ENCODE assay signal across 22 cellular contexts in genomic region chr1:58769809-58770345, GRCh38. TPM values are rescaled to one million over a fixed set of nuclear protein-coding genes. Genes with fewer than 3 reads are reported as not detected.
DNase-seq lines count a peak whose midpoint lies in the region; ATAC-seq and TF ChIP-seq lines count a peak whose summit lies in the region.
"Had no signal": no experiment of that assay in that cellular context is flagged by ENCODE, and none has a peak within 500 bp of the region (broad histone marks: within the 10 kb centered on the region; RNA-seq: fewer than 3 reads in every experiment).

No MANE protein-coding gene starts in this region.

- no peaks in the 10 kb centered on the region for H3K27me3 ChIP-seq in naive thymus-derived CD4-positive, alpha-beta T cell (ENCODE audit: control insufficient read depth in 2 of 2, insufficient read depth in 2 of 2, low read length in 2 of 2)
- H3K27me3 ChIP-seq: esophagus muscularis mucosa, hepatocyte, transverse colon had no signal

- peak; percentile 83 for ATAC-seq in stimulated activated effector memory CD8-positive, alpha-beta T cell treated with anti-CD3 and anti-CD28 coated beads, Interleukin-12 subunit alpha, Interleukin-12 subunit beta, amount 100 ng/mL, for 72 hours
- no peak for ATAC-seq in naive thymus-derived CD4-positive, alpha-beta T cell
- ATAC-seq: activated CD4-positive, alpha-beta T cell treated with anti-CD3 and anti-CD28 coated beads for 36 hours; activated CD8-positive, alpha-beta T cell treated with anti-CD3 and anti-CD28 coated beads for 36 hours; T-helper 17 cell had no signal

- in situ Hi-C loops in GM13977 (cut with MboI; ENCODE audit: low pct_unique_long_range_greater_than_20kb, low sequenced_read_pairs, unreplicated experiment): no loop called here

- H3K36me3 Mint-ChIP-seq in stimulated activated effector memory CD8-positive, alpha-beta T cell treated with anti-CD3 and anti-CD28 coated beads, Interleukin-12 subunit alpha, Interleukin-12 subunit beta, amount 100 ng/mL, for 72 hours: no peaks in the 10 kb centered on the region
- peaks cover 0 to 2% (median 0%) of the 10 kb centered on the region in 5 donors for H3K36me3 Mint-ChIP-seq in naive thymus-derived CD4-positive, alpha-beta T cell
- H3K36me3 Mint-ChIP-seq: activated naive CD8-positive, alpha-beta T cell treated with anti-CD3 and anti-CD28 coated beads for 36 hours; natural killer cell had no signal

- TF ChIP-seq CTCF in GM13977 (IDR thresholded peaks at IDR 0.05; ENCODE audit: extremely low read depth, insufficient read depth, missing control alignments) (no peak), RWPE1 (conservative IDR thresholded peaks at IDR 0.05; ENCODE audit: low read depth) (no peak)

- CTCF ChIA-PET in RWPE1 (lab: Yijun Ruan, JAX): no interaction called here
- CTCF ChIA-PET in naive thymus-derived CD4-positive, alpha-beta T cell (lab: Charles Lee): interaction anchor here (0.6 kb wide), 2 partner anchors 87 to 178 kb away, joined by 3 read pairs; no protein-coding TSS in a partner anchor

- POLR2A ChIA-PET in RWPE1 (lab: Yijun Ruan, JAX; ENCODE audit: low non-redundant PET): no interaction called here
- POLR2A ChIA-PET in naive thymus-derived CD4-positive, alpha-beta T cell (lab: Charles Lee): interaction anchor here (0.6 kb wide), 1 partner anchor 94 kb away, joined by 4 read pairs; no protein-coding TSS in a partner anchor

- H3K27ac Mint-ChIP-seq in stimulated activated effector memory CD8-positive, alpha-beta T cell treated with anti-CD3 and anti-CD28 coated beads, Interleukin-12 subunit alpha, Interleukin-12 subunit beta, amount 100 ng/mL, for 72 hours: no peak overlapping the region
- H3K27ac Mint-ChIP-seq in naive thymus-derived CD4-positive, alpha-beta T cell: no peak overlapping the region
- H3K27ac Mint-ChIP-seq: activated CD4-positive, alpha-beta T cell treated with anti-CD3 and anti-CD28 coated beads for 36 hours; activated CD8-positive, alpha-beta T cell treated with anti-CD3 and anti-CD28 coated beads for 36 hours; activated naive CD8-positive, alpha-beta T cell treated with anti-CD3 and anti-CD28 coated beads for 36 hours; activated T-helper 2 cell treated with anti-CD3 and anti-CD28 coated beads, Interferon-gamma antibody, Interleukin-2, Interleukin-4, amounts not matched to agents 10 μg/mL and 5 μg/mL and 100 μg/mL, durations not matched to agents 14 hours and 24 hours and 36 hours; endodermal cell; natural killer cell; T-helper 17 cell had no signal

- intact Hi-C loops in naive thymus-derived CD4-positive, alpha-beta T cell (cut with micrococcal nuclease): loop anchor here (1.0 kb wide), 1 partner anchor 30 kb away; no protein-coding TSS in a partner anchor

- no peak overlapping the region for H3K4me3 Mint-ChIP-seq in stimulated activated effector memory CD8-positive, alpha-beta T cell treated with anti-CD3 and anti-CD28 coated beads, Interleukin-12 subunit alpha, Interleukin-12 subunit beta, amount 100 ng/mL, for 72 hours
- no peak overlapping the region for H3K4me3 Mint-ChIP-seq in naive thymus-derived CD4-positive, alpha-beta T cell
- H3K4me3 Mint-ChIP-seq: activated CD4-positive, alpha-beta T cell treated with anti-CD3 and anti-CD28 coated beads for 36 hours; activated CD8-positive, alpha-beta T cell treated with anti-CD3 and anti-CD28 coated beads for 36 hours; activated naive CD8-positive, alpha-beta T cell treated with anti-CD3 and anti-CD28 coated beads for 36 hours; endodermal cell; natural killer cell; T-helper 17 cell had no signal

- no peaks in the 10 kb centered on the region for H3K9me3 ChIP-seq in naive thymus-derived CD4-positive, alpha-beta T cell (ENCODE audit: control insufficient read depth in 2 of 3, low read length in 3 of 3)
- H3K9me3 ChIP-seq: Caco-2, esophagus muscularis mucosa, lower lobe of right lung, transverse colon had no signal

- H3K27ac ChIP-seq in RWPE1 (peak overlapping the region; percentile 34; the same call in 1 of the 2 replicates), epithelial cell of prostate (peak overlapping the region; percentile 22)
- H3K27ac ChIP-seq in naive thymus-derived CD4-positive, alpha-beta T cell (ENCODE audit: low read depth, low read length): no peak overlapping the region
- H3K27ac ChIP-seq: C4-2B, esophagus muscularis mucosa, hepatocyte, HL-60, lower lobe of right lung, transverse colon had no signal

- DNase-seq in GM13977 (ENCODE audit: low spot score) (peak; percentile 34), RWPE1 (ENCODE audit: low spot score) (no peak), epithelial cell of prostate (ENCODE audit: low read depth, low spot score) (no peak), activated gamma-delta T cell (lab: John Stamatoyannopoulos, UW) (no peak), NCI-H526 treated with DMSO at 0.1 percent for 48 hours (lab: John Stamatoyannopoulos, UW) (no peak)
- DNase-seq in stimulated activated effector memory CD8-positive, alpha-beta T cell treated with anti-CD3 and anti-CD28 coated beads, Interleukin-12 subunit alpha, Interleukin-12 subunit beta, amount 100 ng/mL, for 72 hours (ENCODE audit: low spot score in 2 of 2): no peak
- no peak for DNase-seq in naive thymus-derived CD4-positive, alpha-beta T cell
- DNase-seq: KG1 had no signal

- H3K9me3 Mint-ChIP-seq in stimulated activated effector memory CD8-positive, alpha-beta T cell treated with anti-CD3 and anti-CD28 coated beads, Interleukin-12 subunit alpha, Interleukin-12 subunit beta, amount 100 ng/mL, for 72 hours: no peaks in the 10 kb centered on the region
- H3K9me3 Mint-ChIP-seq in naive thymus-derived CD4-positive, alpha-beta T cell: no peaks in the 10 kb centered on the region
- H3K9me3 Mint-ChIP-seq: activated CD8-positive, alpha-beta T cell treated with anti-CD3 and anti-CD28 coated beads for 36 hours; activated naive CD8-positive, alpha-beta T cell treated with anti-CD3 and anti-CD28 coated beads for 36 hours; activated T-helper 2 cell treated with anti-CD3 and anti-CD28 coated beads, Interferon-gamma antibody, Interleukin-2, Interleukin-4, amounts not matched to agents 10 μg/mL and 5 μg/mL and 100 μg/mL, durations not matched to agents 14 hours and 24 hours and 36 hours; natural killer cell had no signal

- peaks cover 0 to 13% of the 10 kb centered on the region in 2 donors for H3K4me1 ChIP-seq in naive thymus-derived CD4-positive, alpha-beta T cell (ENCODE audit: control insufficient read depth in 2 of 2, insufficient read depth in 2 of 2, low read length in 2 of 2)
- H3K4me1 ChIP-seq: Caco-2 had no signal

- H3K4me3 ChIP-seq in naive thymus-derived CD4-positive, alpha-beta T cell (ENCODE audit: low read length): no peak overlapping the region
- H3K4me3 ChIP-seq: esophagus muscularis mucosa, hepatocyte, lower lobe of right lung, transverse colon had no signal

- H3K36me3 ChIP-seq in naive thymus-derived CD4-positive, alpha-beta T cell (ENCODE audit: control insufficient read depth in 2 of 3, insufficient read depth in 3 of 3, low read length in 3 of 3): no peaks in the 10 kb centered on the region
- H3K36me3 ChIP-seq: esophagus muscularis mucosa, lower lobe of right lung, transverse colon had no signal

- peaks cover 5% of the 10 kb centered on the region for H3K4me1 Mint-ChIP-seq in stimulated activated effector memory CD8-positive, alpha-beta T cell treated with anti-CD3 and anti-CD28 coated beads, Interleukin-12 subunit alpha, Interleukin-12 subunit beta, amount 100 ng/mL, for 72 hours
- H3K4me1 Mint-ChIP-seq in naive thymus-derived CD4-positive, alpha-beta T cell: peaks cover 10 to 15% (median 13%) of the 10 kb centered on the region in 7 donors

- peaks cover 0 to 11% (median 0%) of the 10 kb centered on the region in 5 donors for H3K27me3 Mint-ChIP-seq in naive thymus-derived CD4-positive, alpha-beta T cell
- H3K27me3 Mint-ChIP-seq: activated CD4-positive, alpha-beta T cell treated with anti-CD3 and anti-CD28 coated beads for 36 hours; activated CD8-positive, alpha-beta T cell treated with anti-CD3 and anti-CD28 coated beads for 36 hours had no signal

RNA-seq across cellular contexts. Expression of gene JUN, which starts 14.0 kb away (rescaled TPM):
- total RNA-seq in naive thymus-derived CD4-positive, alpha-beta T cell: 1,000 to 10,000 TPM in 2 of 5 experiments, 10 to 100 TPM in 3; 17.9 to 1,362 (median 41.2) TPM
- polyA plus RNA-seq in naive thymus-derived CD4-positive, alpha-beta T cell: 10 to 100 TPM; 21.9 to 30.1 TPM
